In genomic region chr2:19750136-19750535, GRCh38 we compare ENCODE assay signal across 22 cellular contexts.
"Had no signal": no experiment of that assay in that cellular context is flagged by ENCODE, and none has a peak within 500 bp of the region (broad histone marks: within the 10 kb centered on the region; RNA-seq: fewer than 3 reads in every experiment).

No MANE protein-coding gene starts in this region.

- H3K9ac ChIP-seq: KMS-11 had no signal

- H3K27ac Mint-ChIP-seq: IgD-negative memory B cell had no signal

- H3K9me3 Mint-ChIP-seq: IgD-negative memory B cell had no signal

- ATAC-seq: K562 had no signal

- H3K27ac ChIP-seq: KMS-11, SJSA1, SK-N-MC had no signal

- H3K9me3 ChIP-seq: SJSA1 had no signal

- H3K4me2 ChIP-seq: KMS-11 had no signal

- H3K4me3 Mint-ChIP-seq: IgD-negative memory B cell had no signal

- H3K27me3 ChIP-seq: SJSA1 had no signal

- H3K36me3 Mint-ChIP-seq: IgD-negative memory B cell had no signal

- H3K36me3 ChIP-seq: SJSA1 had no signal

- H3K4me1 ChIP-seq: SJSA1 had no signal

- DNase-seq: Kasumi-1, MM.1S, NCI-H1092 treated with DMSO at 0.1 percent for 48 hours, NCI-H1436, NCI-H187, NCI-H2029, NCI-H2081 treated with DMSO at 0.1 percent for 48 hours, NCI-H2171, NCI-H226, NCI-H446, NCI-H510A, NCI-H524 treated with DMSO at 0.1 percent for 48 hours, NCI-H69, NCI-H774, Right ventricle myocardium superior, RPMI8226, SIG-M5 had no signal

- H3K4me3 ChIP-seq: K562, SJSA1, SK-N-MC had no signal
